In genomic region chr11:67118801-67119576, GRCh38 we compare ENCODE assay signal across 8 cellular contexts. TPM values are rescaled to one million over a fixed set of nuclear protein-coding genes. Genes with fewer than 3 reads are reported as not detected.
DNase-seq lines count a peak whose midpoint lies in the region; ATAC-seq and TF ChIP-seq lines count a peak whose summit lies in the region.

TSS of gene KDM2A (plus strand) at chr11:67119263. CDS start at chr11:67121317, 2,054 bp downstream.

- no peak for TF ChIP-seq CTCF in CD8-positive, alpha-beta T cell (IDR thresholded peaks at IDR 0.05)
- TF ChIP-seq CTCF in GM20000 (IDR thresholded peaks at IDR 0.05; ENCODE audit: extremely low read depth, missing control alignments) (no peak), lung (IDR thresholded peaks at IDR 0.05; ENCODE audit: control extremely low read depth, extremely low read depth) (no peak)

- H3K4me1 Mint-ChIP-seq in CD8-positive, alpha-beta T cell (ENCODE audit: low read depth) = peaks cover 40% of the 10 kb centered on the region

- H3K9me3 ChIP-seq in CD8-positive, alpha-beta T cell (ENCODE audit: low read length) = no peaks in the 10 kb centered on the region
- H3K9me3 ChIP-seq in lung (ENCODE audit: control insufficient read depth in 2 of 2, insufficient read depth in 1 of 2, low read length in 1 of 2) = no peaks in the 10 kb centered on the region

- DNase-seq in CD8-positive, alpha-beta T cell = peak; percentile 98 to 100 (median 99)
- DNase-seq in GM20000 (ENCODE audit: low spot score) (peak; percentile 100), HT-29 (ENCODE audit: low spot score) (peak; percentile 99), NK-92 (lab: John Stamatoyannopoulos, UW; ENCODE audit: unreplicated experiment) (peak; percentile 91), lung (ENCODE audit: low spot score) (peak; percentile 99)
- peak; percentile 96 for DNase-seq in activated CD8-positive, alpha-beta memory T cell treated with anti-CD3 and anti-CD28 coated beads for 24 hours
- peak; percentile 98 for DNase-seq in effector CD4-positive, alpha-beta T cell
- DNase-seq in stimulated activated CD4-positive, alpha-beta T cell treated with anti-CD3 and anti-CD28 coated beads, TNF-alpha, amount 100 ng/mL, for 24 hours (ENCODE audit: low read depth in 3 of 3) = peak; percentile 96 to 99 (median 97)

- peaks cover 29% of the 10 kb centered on the region for H3K36me3 Mint-ChIP-seq in CD8-positive, alpha-beta T cell

- POLR2A ChIA-PET in CD8-positive, alpha-beta T cell (lab: Charles Lee) = interaction anchor here (0.6 to 1.5 kb wide), 9 partner anchors 10 to 234 kb away, joined by 3 to 8 read pairs (median 3); partner anchors contain the start of gene PC

- peak; percentile 81 for ATAC-seq in CD8-positive, alpha-beta T cell
- ATAC-seq in lung (ENCODE audit: insufficient read depth, low FRiP score) = peak; percentile 91

- no peaks in the 10 kb centered on the region for H3K27me3 Mint-ChIP-seq in CD8-positive, alpha-beta T cell (ENCODE audit: low read depth)

- CTCF ChIA-PET in CD8-positive, alpha-beta T cell (lab: Charles Lee) = interaction anchor here (0.6 to 1.0 kb wide), 2 partner anchors 48 to 198 kb away, joined by 4 to 5 read pairs; no protein-coding TSS in a partner anchor

- intact Hi-C loops in CD8-positive, alpha-beta T cell (cut with DNase I, micrococcal nuclease) = loop anchor here (1.0 to 10.0 kb wide), 9 partner anchors 37 to 913 kb away; partner anchors contain the start of genes B4GAT1 (in 1 of the 2), BRMS1 (in 1 of the 2), CDK2AP2 (in 1 of the 2) and NDUFS8 (in 1 of the 2)

- H3K27ac ChIP-seq in CD8-positive, alpha-beta T cell (ENCODE audit: low read depth, low read length) = peak within 1 kb of the TSS; percentile 78
- H3K27ac ChIP-seq in lung (ENCODE audit: low read depth in 1 of 2, low read length in 1 of 2) = peak within 1 kb of the TSS; percentile 100

- peak within 1 kb of the TSS; percentile 97 for H3K4me3 Mint-ChIP-seq in CD8-positive, alpha-beta T cell

- H3K4me3 ChIP-seq in CD8-positive, alpha-beta T cell (ENCODE audit: low read depth, low read length) = peak within 1 kb of the TSS; percentile 62
- H3K4me3 ChIP-seq in lung = peak within 1 kb of the TSS; percentile 93

- peak within 1 kb of the TSS; percentile 96 for H3K27ac Mint-ChIP-seq in CD8-positive, alpha-beta T cell

- H3K9me3 Mint-ChIP-seq in CD8-positive, alpha-beta T cell = no peaks in the 10 kb centered on the region

- 0% methylated on average over 37 to 95 of the region's 95 CpGs for WGBS in lung, 2 donors

- H3K27me3 ChIP-seq in CD8-positive, alpha-beta T cell (ENCODE audit: insufficient read depth, low read length) = no peaks in the 10 kb centered on the region
- H3K27me3 ChIP-seq in lung (ENCODE audit: control insufficient read depth, insufficient read depth) = no peaks in the 10 kb centered on the region

- H3K4me1 ChIP-seq in CD8-positive, alpha-beta T cell (ENCODE audit: insufficient read depth, low read length) = peaks cover 34% of the 10 kb centered on the region
- H3K4me1 ChIP-seq in lung (ENCODE audit: control insufficient read depth in 2 of 2, insufficient read depth in 2 of 2, low read length in 2 of 2) = peaks cover 4% of the 10 kb centered on the region in 2 donors

- no peaks in the 10 kb centered on the region for H3K36me3 ChIP-seq in CD8-positive, alpha-beta T cell (ENCODE audit: insufficient read depth, low read length)
- H3K36me3 ChIP-seq in lung (ENCODE audit: control insufficient read depth in 2 of 2, insufficient read depth in 2 of 2, low read length in 2 of 2) = peaks cover 0 to 2% of the 10 kb centered on the region in 2 donors

RNA-seq across cellular contexts. Expression of gene KDM2A, which starts in this region (rescaled TPM):
- 100 to 1,000 TPM; 412 to 431 TPM for total RNA-seq in CD8-positive, alpha-beta T cell
- total RNA-seq in HT-29 (2014; rRNA removed; shearing (Covaris generic)) = 49.3 and 59.9 TPM in 2 replicates
- 100 to 1,000 TPM in 1 of 2 donors, 10 to 100 TPM in 1; 81.8 to 102 TPM for total RNA-seq in lung
- polyA plus RNA-seq in lung = 10 to 100 TPM; 30.6 to 44.6 TPM

Comparison
In these comparisons a context has a peak if more than half of its experiments do, and no peak if none do; other contexts are left out.
1. Peak in every context shown above with its lines: DNase-seq, ATAC-seq, H3K4me3 ChIP-seq and H3K27ac ChIP-seq.